9 cellular contexts compared by ENCODE assay signal in the genomic region with DNA sequence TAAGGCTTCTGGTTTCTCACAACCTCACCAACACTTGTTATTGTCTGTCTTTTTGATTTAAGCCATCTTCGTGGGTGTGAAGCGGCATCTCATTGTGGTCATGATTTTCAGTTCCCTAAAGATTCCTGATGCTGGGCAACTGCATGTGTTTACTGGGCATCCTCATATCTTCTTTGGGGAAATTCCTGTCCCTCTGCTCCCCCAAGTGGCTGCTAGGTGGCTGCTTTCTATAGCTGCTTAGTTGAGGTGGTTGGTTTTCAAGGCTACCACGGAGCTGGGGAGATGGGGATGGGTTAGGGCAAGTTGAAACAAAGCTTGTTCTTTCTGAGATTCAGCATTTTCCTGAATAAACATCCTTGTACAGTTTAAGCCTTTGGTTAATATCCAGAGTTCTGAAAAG.
DNase-seq lines count a peak whose midpoint lies in the region; ATAC-seq and TF ChIP-seq lines count a peak whose summit lies in the region.
"Had no signal": no experiment of that assay in that cellular context is flagged by ENCODE, and none has a peak within 500 bp of the region (broad histone marks: within the 10 kb centered on the region; RNA-seq: fewer than 3 reads in every experiment).

No MANE protein-coding gene starts in this region.

- TF ChIP-seq CTCF in AG04450 (IDR thresholded peaks at IDR 0.05; ENCODE audit: low read depth, low read length) (peak; percentile 22; the same call in 1 of the 2 replicates), GM12874 (IDR thresholded peaks at IDR 0.05; ENCODE audit: insufficient read depth, low read depth, low read length) (peak; percentile 13; the same call in 1 of the 2 replicates), RWPE2 (IDR thresholded peaks at IDR 0.05; ENCODE audit: poor library complexity, severe bottlenecking) (peak; percentile 99), gastroesophageal sphincter (IDR thresholded peaks at IDR 0.05) (peak in 3 of 4 experiments; percentile 21 to 51 (median 39)), gastrocnemius medialis (IDR thresholded peaks at IDR 0.05 in 4 of 5, conservative IDR thresholded peaks at IDR 0.05 in 1 of 5) (no peak)

- POLR2A ChIA-PET in AG04450 (lab: Yijun Ruan, JAX), result no interaction called here

- H3K27me3 ChIP-seq in AG04450 (ENCODE audit: control insufficient read depth, insufficient read depth, low read length) (no peaks in the 10 kb centered on the region), RWPE2 (ENCODE audit: insufficient read depth, poor library complexity, severe bottlenecking) (no peaks in the 10 kb centered on the region), gastroesophageal sphincter (no peaks in the 10 kb centered on the region), gastrocnemius medialis (no peaks in the 10 kb centered on the region)

- H3K36me3 ChIP-seq in RWPE2 (ENCODE audit: low read depth), result no peaks in the 10 kb centered on the region
- H3K36me3 ChIP-seq in gastroesophageal sphincter, result no peaks in the 10 kb centered on the region
- H3K36me3 ChIP-seq in gastrocnemius medialis, result no peaks in the 10 kb centered on the region

- CTCF ChIA-PET in AG04450 (lab: Charles Lee), result no interaction called here

- H3K9me3 ChIP-seq in AG04450 (ENCODE audit: control insufficient read depth, insufficient read depth, low read length) (peaks cover 8% of the 10 kb centered on the region; the same call in 1 of the 2 replicates), RWPE2 (ENCODE audit: severe bottlenecking) (no peaks in the 10 kb centered on the region), gastroesophageal sphincter (no peaks in the 10 kb centered on the region), gastrocnemius medialis (no peaks in the 10 kb centered on the region)

- H3K27ac ChIP-seq in AG04450 (ENCODE audit: low read depth, low read length) (no peak overlapping the region), RWPE2 (ENCODE audit: poor library complexity, severe bottlenecking) (peak overlapping the region; percentile 13), gastroesophageal sphincter (peak overlapping the region in 2 of 4 donors; percentile 24 to 38), gastrocnemius medialis (no peak overlapping the region)

- H3K4me1 ChIP-seq in RWPE2 (ENCODE audit: insufficient read depth, poor library complexity, severe bottlenecking) (peaks cover 26% of the 10 kb centered on the region), gastroesophageal sphincter (peaks cover 0 to 45% (median 6%) of the 10 kb centered on the region in 3 donors), gastrocnemius medialis (no peaks in the 10 kb centered on the region)

- in situ Hi-C loops in gastrocnemius medialis (cut with MboI; ENCODE audit: low sequenced_read_pairs in 4 of 4), result no loop called here

- DNase-seq in AG04450 (ENCODE audit: low read depth, low spot score), result no peak
- DNase-seq in RWPE2 (ENCODE audit: low spot score), result no peak
- no peak for DNase-seq in ureter (ENCODE audit: low spot score)
- DNase-seq in NCI-H1930 (lab: John Stamatoyannopoulos, UW), result no peak
- DNase-seq in gastrocnemius medialis, result no peak
- DNase-seq: NCI-H2227 treated with DMSO at 0.1 percent for 48 hours had no signal

- peak; percentile 80 for ATAC-seq in RWPE2 (ENCODE audit: low read depth)
- no peak for ATAC-seq in gastroesophageal sphincter
- ATAC-seq in GM18870 (IDR thresholded peaks at IDR 0.05; ENCODE audit: unreplicated experiment), result no peak
- ATAC-seq in gastrocnemius medialis, result no peak

- no peak for TF ChIP-seq POLR2A in gastroesophageal sphincter (IDR thresholded peaks at IDR 0.05)
- TF ChIP-seq POLR2A in gastrocnemius medialis (IDR thresholded peaks at IDR 0.05), result no peak

- no peak for TF ChIP-seq EP300 in gastroesophageal sphincter (IDR thresholded peaks at IDR 0.05)

- intact Hi-C loops in gastrocnemius medialis (cut with DNase I; ENCODE audit: low total_unique reads), result no loop called here

- WGBS in gastroesophageal sphincter (ENCODE audit: low coverage in 1 of 2), 2 donors, result 0 to 71% methylated on average over 1 to 3 of the region's 3 CpGs

- H3K4me3 ChIP-seq in AG04450 (ENCODE audit: low read depth, low read length) (no peak overlapping the region), RWPE2 (ENCODE audit: severe bottlenecking) (no peak overlapping the region), gastroesophageal sphincter (no peak overlapping the region), gastrocnemius medialis (no peak overlapping the region)

Comparison
In these comparisons a context has a peak if more than half of its experiments do, and no peak if none do; other contexts are left out.
1. CTCF ChIP-seq: peak in AG04450 (single experiment), GM12874 (single experiment), RWPE2 (single experiment) and gastroesophageal sphincter (3 of 4); none in gastrocnemius medialis (0 of 5).